In the genomic region with DNA sequence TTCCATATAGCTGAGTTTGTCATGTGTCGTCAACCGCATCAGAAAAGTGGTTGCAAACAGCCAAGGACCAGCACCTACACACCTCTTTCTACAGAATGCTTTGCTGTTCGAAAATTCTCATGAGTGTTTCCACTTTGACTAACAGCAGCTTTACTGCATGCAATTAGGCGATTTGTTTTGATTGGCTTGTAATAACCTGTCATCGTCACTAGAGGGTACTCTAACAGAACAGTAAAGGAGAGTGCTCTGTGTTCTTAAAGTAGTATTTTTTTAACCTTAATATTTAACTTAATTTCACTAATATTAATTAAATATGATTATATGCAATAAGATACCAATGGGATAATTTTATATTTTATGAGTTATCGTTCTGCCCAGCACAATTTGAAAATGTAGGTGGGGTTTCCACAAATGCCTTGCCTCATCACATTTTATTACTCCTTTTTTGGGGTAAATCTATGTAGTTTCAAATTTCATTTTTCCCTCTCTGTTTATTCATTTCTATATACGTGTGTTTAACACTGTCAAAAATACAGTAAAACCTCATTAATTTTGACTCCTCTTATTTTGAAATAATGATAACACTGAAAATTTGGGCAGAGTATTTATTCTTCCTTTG, we compare ENCODE assay signal across 8 cellular contexts.
A peak's percentile ranks its signal among the peaks of the same experiment; 100 is the strongest.
DNase-seq lines count a peak whose midpoint lies in the region; ATAC-seq and TF ChIP-seq lines count a peak whose summit lies in the region.

No MANE protein-coding gene starts in this region.

- peak; percentile 96 for ATAC-seq in GM18867 (IDR thresholded peaks at IDR 0.05; ENCODE audit: unreplicated experiment)
- peak; percentile 83 for ATAC-seq in HG03039 (IDR thresholded peaks at IDR 0.05; ENCODE audit: unreplicated experiment)
- no peak for ATAC-seq in T-cell (replicated peaks in 1 of 4)

- no peaks in the 10 kb centered on the region for H3K36me3 Mint-ChIP-seq in T-cell

- intact Hi-C loops in tibial artery (cut with DNase I; ENCODE audit: low total_unique reads), result no loop called here

- CTCF ChIA-PET in T-cell (lab: Charles Lee), result interaction anchor here in 1 of 2 donors (0.8 to 0.9 kb wide), 2 partner anchors 8 to 37 kb away, joined by 3 read pairs; no protein-coding TSS in a partner anchor

- DNase-seq in CD1c-positive myeloid dendritic cell (ENCODE audit: extremely low spot score), result peak; percentile 16
- DNase-seq in NCI-H2029 treated with DMSO at 0.1 percent for 48 hours (lab: John Stamatoyannopoulos, UW), result peak; percentile 6
- DNase-seq in adipocyte (ENCODE audit: low read depth), result peak; percentile 82
- peak; percentile 11 for DNase-seq in iPS DF 4.7 (ENCODE audit: extremely low read depth, low spot score)
- no peak for DNase-seq in tibial artery
- no peak for DNase-seq in T-cell

- no peaks in the 10 kb centered on the region for H3K4me1 Mint-ChIP-seq in T-cell

- no peak overlapping the region for H3K4me3 ChIP-seq in adipocyte (ENCODE audit: low read length)
- no peak overlapping the region for H3K4me3 ChIP-seq in tibial artery

- no peak overlapping the region for H3K27ac Mint-ChIP-seq in T-cell

- H3K9ac ChIP-seq in adipocyte (ENCODE audit: low read length), result no peak overlapping the region

- H3K36me3 ChIP-seq in adipocyte (ENCODE audit: control insufficient read depth, insufficient read depth, low read length, severe bottlenecking) (no peaks in the 10 kb centered on the region), tibial artery (no peaks in the 10 kb centered on the region)

- H3K4me3 Mint-ChIP-seq in T-cell, result no peak overlapping the region

- TF ChIP-seq CTCF in tibial artery (IDR thresholded peaks at IDR 0.05), result peak; percentile 46 to 56

- peaks cover 0 to 3% of the 10 kb centered on the region in 2 donors for H3K27me3 Mint-ChIP-seq in T-cell

- H3K4me1 ChIP-seq in adipocyte (ENCODE audit: control insufficient read depth, insufficient read depth, low read length) (no peaks in the 10 kb centered on the region), tibial artery (no peaks in the 10 kb centered on the region)

- POLR2A ChIA-PET in T-cell (lab: Charles Lee), result no interaction called here

- H3K9me3 Mint-ChIP-seq in T-cell, result no peaks in the 10 kb centered on the region

- H3K27me3 ChIP-seq in adipocyte (replicated peaks; ENCODE audit: control insufficient read depth, insufficient read depth, low read length) (no peaks in the 10 kb centered on the region), tibial artery (peaks cover 0 to 3% of the 10 kb centered on the region in 2 donors)

- H3K9me3 ChIP-seq in adipocyte (ENCODE audit: control insufficient read depth, low read length) (no peaks in the 10 kb centered on the region), tibial artery (no peaks in the 10 kb centered on the region)

- no peak overlapping the region for H3K27ac ChIP-seq in tibial artery

Comparison
In these comparisons a context has a peak if more than half of its experiments do, and no peak if none do; other contexts are left out.
1. DNase-seq: peak in CD1c-positive myeloid dendritic cell (single experiment), NCI-H2029 treated with DMSO at 0.1 percent for 48 hours (single experiment), adipocyte (single experiment) and iPS DF 4.7 (single experiment); none in tibial artery (0 of 2) and T-cell (0 of 34).
2. ATAC-seq: peak in GM18867 (single experiment) and HG03039 (single experiment); none in T-cell (0 of 4).